Comparison of ENCODE assay signal across 1 cellular context in genomic region chr15:84793431-84793830, GRCh38.
TF ChIP-seq lines count a peak whose summit lies in the region.

No MANE protein-coding gene starts in this region.

TF ChIP-seq in HepG2, 621 proteins besides CTCF, POLR2A, EP300 and RAD21:
- TF ChIP-seq MAX (IDR thresholded peaks at IDR 0.05) = no peak
- TF ChIP-seq CEBPB (IDR thresholded peaks at IDR 0.05; ENCODE audit: borderline replicate concordance, low read depth, low read length) = peak; percentile 31; the same call in 1 of the 2 replicates
